ENCODE assay signal across 8 cellular contexts in the genomic region with DNA sequence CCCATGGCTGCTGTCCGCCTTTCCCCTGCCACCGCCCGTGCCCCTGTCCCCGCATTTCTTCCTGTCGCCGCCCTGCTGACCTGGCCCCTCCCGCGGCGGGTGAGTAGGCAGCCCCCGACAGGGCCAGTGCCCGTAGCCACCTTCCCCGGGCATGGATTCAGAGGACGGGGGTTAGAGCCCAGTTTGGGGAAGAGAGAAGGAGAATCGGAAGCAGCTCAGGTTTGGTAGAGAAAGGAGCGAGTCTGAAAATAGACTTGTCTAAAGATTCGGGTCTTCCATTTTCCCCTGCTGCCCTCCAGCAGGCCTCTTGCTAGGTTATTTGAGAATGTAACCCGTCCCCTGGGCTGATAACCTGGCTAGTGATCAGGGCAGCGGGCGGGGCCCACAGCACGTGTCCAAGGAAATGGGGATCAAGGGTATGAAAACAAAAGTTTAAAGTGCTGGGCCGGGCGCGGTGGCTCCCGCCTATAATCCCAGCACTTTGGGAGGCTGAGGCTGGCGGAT. TPM values are rescaled to one million over a fixed set of nuclear protein-coding genes. Genes with fewer than 3 reads are reported as not detected.
DNase-seq lines count a peak whose midpoint lies in the region; ATAC-seq, FAIRE-seq and TF ChIP-seq lines count a peak whose summit lies in the region.

No MANE protein-coding gene starts in this region.

- H3K27ac Mint-ChIP-seq in CD8-positive, alpha-beta T cell: no peak overlapping the region
- H3K27ac Mint-ChIP-seq in astrocyte (ENCODE audit: unreplicated experiment): no peak overlapping the region

- no peak for ATAC-seq in CD8-positive, alpha-beta T cell
- no peak for ATAC-seq in HG03045 (IDR thresholded peaks at IDR 0.05; ENCODE audit: unreplicated experiment)

- no peak for FAIRE-seq in astrocyte (lab: Jason Lieb, UNC)

- H3K4me2 ChIP-seq in astrocyte (ENCODE audit: low read length): peak overlapping the region; percentile 20

- H3K27me3 Mint-ChIP-seq in CD8-positive, alpha-beta T cell (ENCODE audit: low read depth): no peaks in the 10 kb centered on the region
- peaks cover 4% of the 10 kb centered on the region for H3K27me3 Mint-ChIP-seq in astrocyte (ENCODE audit: low read depth, unreplicated experiment)

- H3K27me3 ChIP-seq in CD8-positive, alpha-beta T cell (ENCODE audit: insufficient read depth, low read length): no peaks in the 10 kb centered on the region
- H3K27me3 ChIP-seq in astrocyte (ENCODE audit: insufficient read depth, low read length) (peaks cover 30% of the 10 kb centered on the region), mucosa of stomach (ENCODE audit: control insufficient read depth, insufficient read depth, low read length) (peaks cover 8% of the 10 kb centered on the region)

- CTCF ChIA-PET in CD8-positive, alpha-beta T cell (lab: Charles Lee): interaction anchor here (1.1 to 11.6 kb wide), 4 partner anchors 15 to 26 kb away, joined by 3 to 193 read pairs (median 6); a partner anchor contains a TSS

- no peak for DNase-seq in CD8-positive, alpha-beta T cell
- peak in 64 of 76 experiments; percentile 4 to 74 (median 48) for DNase-seq in HUDEP-2 (lab: John Stamatoyannopoulos, UW; ENCODE audit: unreplicated experiment in 76 of 76)
- no peak for DNase-seq in astrocyte (ENCODE audit: low read depth)
- DNase-seq in stimulated activated CD4-positive, alpha-beta T cell treated with anti-CD3 and anti-CD28 coated beads, Interleukin-2, amount 100 ng/mL, for 24 hours: no peak
- no peak for DNase-seq in epidermal melanocyte (ENCODE audit: insufficient read length, low spot score)
- DNase-seq in foreskin fibroblast: no peak

- POLR2A ChIA-PET in CD8-positive, alpha-beta T cell (lab: Charles Lee): interaction anchor here (0.6 to 2.9 kb wide), 4 partner anchors 16 to 161 kb away, joined by 3 to 18 read pairs (median 4); a partner anchor contains a TSS

- H3K9ac ChIP-seq in astrocyte (ENCODE audit: low read length): no peak overlapping the region
- H3K9ac ChIP-seq in mucosa of stomach (ENCODE audit: low read length): peak overlapping the region; percentile 65

- peaks cover 24% of the 10 kb centered on the region for H3K4me1 ChIP-seq in CD8-positive, alpha-beta T cell (ENCODE audit: insufficient read depth, low read length)
- H3K4me1 ChIP-seq in astrocyte (ENCODE audit: insufficient read depth, low read length): peaks cover 10% of the 10 kb centered on the region
- H3K4me1 ChIP-seq in mucosa of stomach (ENCODE audit: control insufficient read depth, insufficient read depth, low read length): peaks cover 44% of the 10 kb centered on the region

- H2AFZ ChIP-seq in astrocyte (ENCODE audit: low read depth, low read length): no peak overlapping the region

- H3K9me3 Mint-ChIP-seq in CD8-positive, alpha-beta T cell: no peaks in the 10 kb centered on the region
- no peaks in the 10 kb centered on the region for H3K9me3 Mint-ChIP-seq in astrocyte (ENCODE audit: unreplicated experiment)

- no peak overlapping the region for H3K4me3 ChIP-seq in CD8-positive, alpha-beta T cell (ENCODE audit: low read depth, low read length)
- H3K4me3 ChIP-seq in astrocyte (ENCODE audit: insufficient read depth, low read depth, low read length): no peak overlapping the region
- H3K4me3 ChIP-seq in mucosa of stomach (ENCODE audit: low read length): no peak overlapping the region
- no peak overlapping the region for H3K4me3 ChIP-seq in foreskin fibroblast (ENCODE audit: low read depth in 1 of 2, low read length in 2 of 2)

- intact Hi-C loops in CD8-positive, alpha-beta T cell (cut with DNase I, micrococcal nuclease): loop anchor here in 1 of 2 experiments (1.0 kb wide), 1 partner anchor 15 kb away; a partner anchor contains a TSS

- no peaks in the 10 kb centered on the region for H4K20me1 ChIP-seq in astrocyte (ENCODE audit: insufficient read depth, low read length)

- no peaks in the 10 kb centered on the region for H3K9me3 ChIP-seq in CD8-positive, alpha-beta T cell (ENCODE audit: low read length)
- H3K9me3 ChIP-seq in astrocyte (ENCODE audit: insufficient read depth, low read depth, low read length) (no peaks in the 10 kb centered on the region), mucosa of stomach (ENCODE audit: control insufficient read depth, low read length) (no peaks in the 10 kb centered on the region)

- no peaks in the 10 kb centered on the region for H3K36me3 Mint-ChIP-seq in CD8-positive, alpha-beta T cell
- no peaks in the 10 kb centered on the region for H3K36me3 Mint-ChIP-seq in astrocyte (ENCODE audit: low read depth, unreplicated experiment)

- no peaks in the 10 kb centered on the region for H3K79me2 ChIP-seq in astrocyte (ENCODE audit: insufficient read depth, low read length)

- peak overlapping the region; percentile 78 for H3K4me3 Mint-ChIP-seq in CD8-positive, alpha-beta T cell
- H3K4me3 Mint-ChIP-seq in astrocyte (ENCODE audit: unreplicated experiment): peak overlapping the region; percentile 79

- H3K27ac ChIP-seq in CD8-positive, alpha-beta T cell (ENCODE audit: low read depth, low read length): no peak overlapping the region
- H3K27ac ChIP-seq in astrocyte (ENCODE audit: low read depth, low read length): no peak overlapping the region

- H3K36me3 ChIP-seq in CD8-positive, alpha-beta T cell (ENCODE audit: insufficient read depth, low read length): no peaks in the 10 kb centered on the region
- H3K36me3 ChIP-seq in astrocyte (ENCODE audit: insufficient read depth, low read length) (no peaks in the 10 kb centered on the region), mucosa of stomach (ENCODE audit: control insufficient read depth, insufficient read depth, low read length) (no peaks in the 10 kb centered on the region)

- peaks cover 30% of the 10 kb centered on the region for H3K4me1 Mint-ChIP-seq in CD8-positive, alpha-beta T cell (ENCODE audit: low read depth)
- peaks cover 17% of the 10 kb centered on the region for H3K4me1 Mint-ChIP-seq in astrocyte (ENCODE audit: low read depth, unreplicated experiment)

- no peak for TF ChIP-seq CTCF in CD8-positive, alpha-beta T cell (IDR thresholded peaks at IDR 0.05)
- TF ChIP-seq CTCF in astrocyte (IDR thresholded peaks at IDR 0.05; ENCODE audit: insufficient read depth, low read depth, low read length) (no peak), foreskin fibroblast (IDR thresholded peaks at IDR 0.05; ENCODE audit: low read depth, low read length) (no peak)

RNA-seq across cellular contexts. Expression of a gene that starts 7.9 kb away (rescaled TPM):
- not detected for total RNA-seq in CD8-positive, alpha-beta T cell
- total RNA-seq in astrocyte: 0.14 and 0.48 TPM in 2 replicates

RNA-seq across cellular contexts. Expression of a gene that starts 13.2 kb away (rescaled TPM):
- not detected for total RNA-seq in CD8-positive, alpha-beta T cell
- total RNA-seq in astrocyte: 449 and 584 TPM in 2 replicates

RNA-seq across cellular contexts. Expression of a gene that starts 15.3 kb away (rescaled TPM):
- 1 to 10 TPM; 2.0 to 2.5 TPM for total RNA-seq in CD8-positive, alpha-beta T cell
- 262 and 275 TPM in 2 replicates for total RNA-seq in astrocyte

RNA-seq across cellular contexts. Expression of a gene that starts 18.9 kb away (rescaled TPM):
- 1 to 10 TPM; 6.4 to 7.1 TPM for total RNA-seq in CD8-positive, alpha-beta T cell
- 47.0 and 71.6 TPM in 2 replicates for total RNA-seq in astrocyte

RNA-seq across cellular contexts. Expression of a gene that starts 19.0 kb away (rescaled TPM):
- 10 to 100 TPM; 13.1 to 14.0 TPM for total RNA-seq in CD8-positive, alpha-beta T cell
- 17.4 and 22.3 TPM in 2 replicates for total RNA-seq in astrocyte

Comparison
In these comparisons a context has a peak if more than half of its experiments do, and no peak if none do; other contexts are left out.
1. DNase-seq: peak in HUDEP-2 (64 of 76); none in CD8-positive, alpha-beta T cell (0 of 7), astrocyte (single experiment), stimulated activated CD4-positive, alpha-beta T cell treated with anti-CD3 and anti-CD28 coated beads, Interleukin-2, amount 100 ng/mL, for 24 hours (0 of 2), epidermal melanocyte (single experiment) and foreskin fibroblast (0 of 2).
2. RNA of a gene that starts 13.2 kb away (total RNA-seq): 449 to 584 TPM in astrocyte; not detected in CD8-positive, alpha-beta T cell; every median in the first group is over 100 times any median in the second.
3. RNA of a gene that starts 15.3 kb away (total RNA-seq): 262 to 275 TPM in astrocyte; 2.0 to 2.5 TPM in CD8-positive, alpha-beta T cell; every median in the first group is over 10 times any median in the second.